Comparison of ENCODE assay signal across 8 cellular contexts in the genomic region with DNA sequence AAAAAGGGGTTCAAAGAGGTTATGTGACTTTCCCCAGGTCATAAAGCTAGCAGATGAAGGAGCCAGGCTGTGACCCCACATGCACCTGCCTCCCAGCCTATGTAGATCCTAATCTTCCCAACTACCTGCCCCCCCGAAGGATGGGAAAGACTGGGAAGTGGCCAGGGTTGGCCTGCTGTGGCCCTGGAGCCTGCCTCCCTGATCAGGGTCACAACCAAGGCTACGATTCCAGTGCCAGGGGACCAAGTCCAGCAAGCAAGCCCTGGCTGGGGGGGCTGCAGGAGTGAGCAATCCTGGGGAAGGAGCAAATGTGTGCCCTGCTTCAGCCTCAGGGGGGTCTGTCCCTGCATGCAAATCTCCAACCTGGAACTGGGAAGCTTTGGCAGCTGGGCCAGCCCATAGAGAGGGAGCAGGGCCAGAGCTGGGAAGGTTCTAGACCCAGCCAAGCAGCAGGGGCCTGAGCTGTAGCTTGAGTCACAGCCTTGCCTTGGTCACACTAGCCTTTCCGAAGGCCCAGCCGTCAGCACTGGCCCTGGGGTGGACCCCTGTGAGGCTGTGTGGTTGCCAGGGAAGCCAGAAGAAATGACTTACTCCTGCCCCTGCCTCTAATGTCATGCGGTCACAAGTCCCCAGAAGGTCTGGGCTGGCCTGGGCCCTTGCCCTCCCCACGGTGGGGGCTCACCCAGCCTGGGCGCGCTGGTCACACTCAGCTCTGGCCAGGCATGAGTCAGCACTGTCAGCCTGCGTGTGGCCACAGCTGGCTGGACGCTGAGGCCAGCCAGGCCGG.
DNase-seq lines count a peak whose midpoint lies in the region; ATAC-seq and TF ChIP-seq lines count a peak whose summit lies in the region.

No MANE protein-coding gene starts in this region.

- H3K4me1 Mint-ChIP-seq in natural killer cell treated with Interleukin-12 subunit alpha and Interleukin-12 subunit beta and Interleukin-15 and Interleukin-18, amount 100 ng/mL, for 72 hours (ENCODE audit: low read depth in 2 of 2): peaks cover 36 to 39% of the 10 kb centered on the region in 2 donors

- DNase-seq in GM23248 (peak; percentile 94), T1000 (lab: John Stamatoyannopoulos, UW) (peak; percentile 68), fibroblast of mammary gland (ENCODE audit: low read depth) (peak; percentile 89), NCI-H69 (lab: John Stamatoyannopoulos, UW) (no peak), D341Med (ENCODE audit: low spot score) (no peak), RPMI8226 (no peak)
- DNase-seq in natural killer cell treated with Interleukin-12 subunit alpha and Interleukin-12 subunit beta and Interleukin-15 and Interleukin-18, amount 100 ng/mL, for 72 hours (ENCODE audit: low spot score): no peak
- no peak for DNase-seq in stimulated activated CD4-positive, alpha-beta T cell treated with anti-CD3 and anti-CD28 coated beads, Interleukin-4, amount 100 ng/mL, for 4 hours

- H3K9ac ChIP-seq in GM23248: peak overlapping the region; percentile 96

- peak overlapping the region; percentile 78 for H3K4me2 ChIP-seq in GM23248 (ENCODE audit: unreplicated experiment)

- ATAC-seq in natural killer cell treated with Interleukin-12 subunit alpha and Interleukin-12 subunit beta and Interleukin-15 and Interleukin-18, amount 100 ng/mL, for 72 hours: no peak

- TF ChIP-seq CTCF in fibroblast of mammary gland (conservative IDR thresholded peaks at IDR 0.05; ENCODE audit: control insufficient read depth, insufficient read depth, low read depth, low read length): no peak

- in situ Hi-C loops in GM23248 (cut with MboI): no loop called here

- peak overlapping the region; percentile 35 to 73 for H3K27ac Mint-ChIP-seq in natural killer cell treated with Interleukin-12 subunit alpha and Interleukin-12 subunit beta and Interleukin-15 and Interleukin-18, amount 100 ng/mL, for 72 hours

- H3K36me3 ChIP-seq in GM23248 (ENCODE audit: low read depth): no peaks in the 10 kb centered on the region

- 9 to 10% methylated on average over 11 of the region's 11 CpGs for WGBS in GM23248 (ENCODE audit: low coverage in 1 of 2, low lambda C conversion rate in 2 of 2, missing lambda C conversion rate in 2 of 2), 2 experiments

- H3K27ac ChIP-seq in GM23248: peak overlapping the region; percentile 100

- H3K27me3 ChIP-seq in GM23248 (replicated peaks; ENCODE audit: insufficient read depth): no peaks in the 10 kb centered on the region

- H3K4me3 ChIP-seq in GM23248: peak overlapping the region; percentile 71
- H3K4me3 ChIP-seq in fibroblast of mammary gland (ENCODE audit: control insufficient read depth, low read depth, low read length): no peak overlapping the region

- H3K4me3 Mint-ChIP-seq in natural killer cell treated with Interleukin-12 subunit alpha and Interleukin-12 subunit beta and Interleukin-15 and Interleukin-18, amount 100 ng/mL, for 72 hours: peak overlapping the region; percentile 71

- H3K27me3 Mint-ChIP-seq in natural killer cell treated with Interleukin-12 subunit alpha and Interleukin-12 subunit beta and Interleukin-15 and Interleukin-18, amount 100 ng/mL, for 72 hours: peaks cover 0 to 15% of the 10 kb centered on the region in 2 donors

- H3K9me2 ChIP-seq in GM23248 (ENCODE audit: insufficient read depth): no peaks in the 10 kb centered on the region

- peaks cover 39% of the 10 kb centered on the region for H3K4me1 ChIP-seq in GM23248 (ENCODE audit: insufficient read depth)

- peaks cover 28% of the 10 kb centered on the region for H3F3A ChIP-seq in GM23248 (ENCODE audit: insufficient read depth)

- H2AFZ ChIP-seq in GM23248: peak overlapping the region; percentile 12; the same call in 1 of the 2 replicates

- H3K9me3 Mint-ChIP-seq in natural killer cell treated with Interleukin-12 subunit alpha and Interleukin-12 subunit beta and Interleukin-15 and Interleukin-18, amount 100 ng/mL, for 72 hours: no peaks in the 10 kb centered on the region

- no peaks in the 10 kb centered on the region for H4K20me1 ChIP-seq in GM23248 (ENCODE audit: insufficient read depth)

- no peaks in the 10 kb centered on the region for H3K36me3 Mint-ChIP-seq in natural killer cell treated with Interleukin-12 subunit alpha and Interleukin-12 subunit beta and Interleukin-15 and Interleukin-18, amount 100 ng/mL, for 72 hours

- no peaks in the 10 kb centered on the region for H3K9me3 ChIP-seq in GM23248 (ENCODE audit: low read depth)

- no peaks in the 10 kb centered on the region for H3K79me2 ChIP-seq in GM23248 (ENCODE audit: insufficient read depth)

Comparison
In these comparisons a context has a peak if more than half of its experiments do, and no peak if none do; other contexts are left out.
1. DNase-seq: peak in GM23248 (single experiment), T1000 (single experiment) and fibroblast of mammary gland (single experiment); none in natural killer cell treated with Interleukin-12 subunit alpha and Interleukin-12 subunit beta and Interleukin-15 and Interleukin-18, amount 100 ng/mL, for 72 hours (single experiment), NCI-H69 (single experiment), D341Med (single experiment), RPMI8226 (single experiment) and stimulated activated CD4-positive, alpha-beta T cell treated with anti-CD3 and anti-CD28 coated beads, Interleukin-4, amount 100 ng/mL, for 4 hours (0 of 2).